Comparison of ENCODE assay signal across 9 cellular contexts in the genomic region with DNA sequence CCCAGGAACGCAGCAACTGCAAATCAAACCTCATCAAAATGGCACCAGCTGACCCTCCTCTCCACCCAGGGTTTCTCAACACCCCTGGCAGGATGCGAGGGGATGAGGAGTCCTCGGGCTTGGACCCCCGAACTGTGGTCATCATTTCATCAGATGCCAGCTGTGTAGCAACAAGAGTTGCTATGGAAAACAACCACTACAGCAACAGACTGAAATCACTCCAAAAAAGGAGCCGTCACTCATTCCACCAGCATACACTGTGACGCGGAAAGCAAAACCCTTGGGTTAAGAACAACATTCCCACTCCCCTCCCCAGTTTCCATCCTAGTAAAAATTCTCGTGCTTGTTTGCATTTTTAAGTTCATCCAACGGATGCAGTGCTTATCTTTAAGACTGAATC. TPM values are rescaled to one million over a fixed set of nuclear protein-coding genes. Genes with fewer than 3 reads are reported as not detected.
DNase-seq lines count a peak whose midpoint lies in the region; ATAC-seq and TF ChIP-seq lines count a peak whose summit lies in the region.
"Had no signal": no experiment of that assay in that cellular context is flagged by ENCODE, and none has a peak within 500 bp of the region (broad histone marks: within the 10 kb centered on the region; RNA-seq: fewer than 3 reads in every experiment).

No MANE protein-coding gene starts in this region.

- no peaks in the 10 kb centered on the region for H3K36me3 ChIP-seq in left ventricle myocardium inferior
- peaks cover 20% of the 10 kb centered on the region for H3K36me3 ChIP-seq in skeletal muscle satellite cell (ENCODE audit: insufficient read depth, low read length)

- H3K27ac ChIP-seq in left ventricle myocardium inferior (replicated peaks) = peak overlapping the region; percentile 90

- peak; percentile 51 for DNase-seq in GM03348 (ENCODE audit: low spot score)
- peak; percentile 97 for DNase-seq in amniotic epithelial cell (ENCODE audit: low read depth)
- no peak for DNase-seq in left ventricle myocardium inferior
- DNase-seq in NCI-H748 (lab: John Stamatoyannopoulos, UW; ENCODE audit: unreplicated experiment) = no peak
- no peak for DNase-seq in SK-N-DZ (ENCODE audit: low spot score)
- DNase-seq in NCI-H187 treated with DMSO at 0.1 percent for 48 hours (lab: John Stamatoyannopoulos, UW) = no peak
- DNase-seq: NCI-H1048 had no signal

- peak overlapping the region; percentile 67 for H3K4me2 ChIP-seq in skeletal muscle satellite cell (ENCODE audit: low read length)

- H3K4me1 ChIP-seq in left ventricle myocardium inferior (peaks cover 97% of the 10 kb centered on the region), skeletal muscle satellite cell (ENCODE audit: control insufficient read depth, insufficient read depth, low read length) (peaks cover 74% of the 10 kb centered on the region)

- H3K27me3 ChIP-seq in left ventricle myocardium inferior (ENCODE audit: low read depth) (no peaks in the 10 kb centered on the region), skeletal muscle satellite cell (ENCODE audit: control insufficient read depth, insufficient read depth, low read length) (no peaks in the 10 kb centered on the region)

- H3K9me3 ChIP-seq in left ventricle myocardium inferior (replicated peaks) (no peaks in the 10 kb centered on the region), skeletal muscle satellite cell (replicated peaks; ENCODE audit: low read length) (no peaks in the 10 kb centered on the region)

- TF ChIP-seq CTCF in left ventricle myocardium inferior (IDR thresholded peaks at IDR 0.05; ENCODE audit: borderline replicate concordance) = no peak

- no peak for ATAC-seq in HG03039 (IDR thresholded peaks at IDR 0.05; ENCODE audit: unreplicated experiment)

- H3K4me3 ChIP-seq in left ventricle myocardium inferior (no peak overlapping the region), skeletal muscle satellite cell (ENCODE audit: low read length) (no peak overlapping the region)

- intact Hi-C loops in left ventricle myocardium inferior (cut with micrococcal nuclease) = no loop called here

- H3K9ac ChIP-seq in skeletal muscle satellite cell (ENCODE audit: low read depth, low read length) = peak overlapping the region; percentile 71

RNA-seq across cellular contexts. Expression of gene VGLL4, which starts 40.1 kb away (rescaled TPM):
- 29.3 TPM for total RNA-seq in left ventricle myocardium inferior
- 31.9 and 32.8 TPM in 2 replicates for total RNA-seq in skeletal muscle satellite cell (2012; rRNA removed)
- polyA plus RNA-seq in SK-N-DZ (2014; cell fraction: cytosol; rRNA removed) = 66.3 and 66.4 TPM in 2 replicates
- polyA plus RNA-seq in SK-N-DZ (2014; cell fraction: nucleus; rRNA removed) = 36.2 and 37.4 TPM in 2 replicates

Comparison
In these comparisons a context has a peak if more than half of its experiments do, and no peak if none do; other contexts are left out.
1. DNase-seq: peak in GM03348 (single experiment) and amniotic epithelial cell (single experiment); none in left ventricle myocardium inferior (single experiment), NCI-H748 (single experiment), SK-N-DZ (single experiment) and NCI-H187 treated with DMSO at 0.1 percent for 48 hours (single experiment).